In genomic region chr2:69933839-69934613, GRCh38 we compare ENCODE assay signal across 9 cellular contexts. TPM values are rescaled to one million over a fixed set of nuclear protein-coding genes. Genes with fewer than 3 reads are reported as not detected.
A peak's percentile ranks its signal among the peaks of the same experiment; 100 is the strongest.
DNase-seq lines count a peak whose midpoint lies in the region; ATAC-seq, FAIRE-seq and TF ChIP-seq lines count a peak whose summit lies in the region.
"Had no signal": no experiment of that assay in that cellular context is flagged by ENCODE, and none has a peak within 500 bp of the region (broad histone marks: within the 10 kb centered on the region; RNA-seq: fewer than 3 reads in every experiment).

No MANE protein-coding gene starts in this region.

- H3K23ac ChIP-seq in mesenchymal stem cell (ENCODE audit: low read length in 2 of 2): no peak overlapping the region

- H3K27ac Mint-ChIP-seq in brain: peak overlapping the region; percentile 4 to 92 (median 51)

- peaks cover 62% of the 10 kb centered on the region for H3K36me3 Mint-ChIP-seq in brain

- no peak overlapping the region for H2BK120ac ChIP-seq in mesenchymal stem cell (ENCODE audit: low read depth, low read length)

- H3K27me3 ChIP-seq in mesenchymal stem cell (ENCODE audit: control insufficient read depth in 1 of 2, insufficient read depth in 1 of 2, low read length in 2 of 2): no peaks in the 10 kb centered on the region

- no peak for TF ChIP-seq CTCF in brain (conservative IDR thresholded peaks at IDR 0.05)

- peak overlapping the region in 1 of 2 experiments; percentile 52 for H2BK12ac ChIP-seq in mesenchymal stem cell (ENCODE audit: low read length in 2 of 2)

- H3K36me3 ChIP-seq in mesenchymal stem cell (ENCODE audit: control insufficient read depth in 1 of 2, insufficient read depth in 2 of 2, low read depth in 1 of 2, low read length in 2 of 2): peaks cover 22 to 47% of the 10 kb centered on the region in 2 experiments

- H2AFZ ChIP-seq in mesenchymal stem cell (ENCODE audit: low read depth, low read length): no peak overlapping the region

- H4K8ac ChIP-seq in mesenchymal stem cell (ENCODE audit: low read length): no peak overlapping the region

- H3K4me2 ChIP-seq in mesenchymal stem cell (ENCODE audit: low read length, poor library complexity, severe bottlenecking): no peak overlapping the region

- peak overlapping the region; percentile 14 for H3K27ac ChIP-seq in mesenchymal stem cell (ENCODE audit: low read length, poor library complexity, severe bottlenecking)

- no peak overlapping the region for H2AK5ac ChIP-seq in mesenchymal stem cell (ENCODE audit: low read length, severe bottlenecking)

- H3K9me3 Mint-ChIP-seq in brain: no peaks in the 10 kb centered on the region

- no peak overlapping the region for H3K14ac ChIP-seq in mesenchymal stem cell (ENCODE audit: low read length in 2 of 2)

- no peak overlapping the region for H2BK5ac ChIP-seq in mesenchymal stem cell (ENCODE audit: low read depth, low read length, poor library complexity, severe bottlenecking)

- no peaks in the 10 kb centered on the region for H3K9me3 ChIP-seq in mesenchymal stem cell (ENCODE audit: control insufficient read depth, low read length)

- peak overlapping the region; percentile 78 for H3K9ac ChIP-seq in mesenchymal stem cell (ENCODE audit: low read length)

- H2BK15ac ChIP-seq in mesenchymal stem cell (ENCODE audit: low read depth, poor library complexity, severe bottlenecking): no peak overlapping the region

- no peak for ATAC-seq in HG03159 (IDR thresholded peaks at IDR 0.05; ENCODE audit: unreplicated experiment)

- no peak for FAIRE-seq in HTR-8/SVneo (lab: Jason Lieb, UNC)
- FAIRE-seq: TTC549 had no signal

- peaks cover 18% of the 10 kb centered on the region for H3K4me1 Mint-ChIP-seq in brain

- peak; percentile 35 for DNase-seq in Ammon's horn (ENCODE audit: low spot score)
- peak; percentile 52 to 57 for DNase-seq in Kasumi-1 (lab: John Stamatoyannopoulos, UW)
- peak; percentile 95 for DNase-seq in mesenchymal stem cell
- no peak for DNase-seq in DMS 273 (lab: John Stamatoyannopoulos, UW; ENCODE audit: unreplicated experiment)
- no peak for DNase-seq in HTR-8/SVneo (ENCODE audit: insufficient read length, low spot score)
- DNase-seq in GM19238 (ENCODE audit: insufficient read length, low spot score): no peak

- WGBS in mesenchymal stem cell: 30% methylated on average over 4 of the region's 4 CpGs

- H3K27me3 Mint-ChIP-seq in brain: peaks cover 5% of the 10 kb centered on the region

- peaks cover 1% of the 10 kb centered on the region for H3K4me1 ChIP-seq in mesenchymal stem cell (ENCODE audit: control insufficient read depth, insufficient read depth, low read depth, low read length)

- H3K18ac ChIP-seq in mesenchymal stem cell (ENCODE audit: low read depth in 1 of 2, low read length in 2 of 2): peak overlapping the region in 1 of 2 experiments; percentile 29

- H3K4me3 Mint-ChIP-seq in brain: peak overlapping the region in 1 of 5 experiments; percentile 9

- H3K4me3 ChIP-seq in mesenchymal stem cell (ENCODE audit: insufficient read depth in 1 of 2, low read depth in 1 of 2, low read length in 2 of 2): peak overlapping the region in 1 of 2 experiments; percentile 25

- peak overlapping the region in 1 of 2 experiments; percentile 30 for H3K4ac ChIP-seq in mesenchymal stem cell (ENCODE audit: low read depth in 1 of 2, low read length in 2 of 2)

- H4K91ac ChIP-seq in mesenchymal stem cell (ENCODE audit: low read length): no peak overlapping the region

- peaks cover 4% of the 10 kb centered on the region for H3K79me1 ChIP-seq in mesenchymal stem cell (replicated peaks; ENCODE audit: low read length, poor library complexity, severe bottlenecking)

RNA-seq across cellular contexts. Expression of gene MXD1, which starts 19.1 kb away (rescaled TPM):
- polyA plus RNA-seq in brain (ENCODE audit: insufficient read depth, low read depth, low replicate concordance): 4.7 TPM
- 10.3 TPM for polyA plus RNA-seq in mesenchymal stem cell (2013, experiment 1 of 2)
- 10.3 TPM for polyA plus RNA-seq in mesenchymal stem cell (2013, experiment 2 of 2)

RNA-seq across cellular contexts. Expression of gene ASPRV1, which starts 27.4 kb away (rescaled TPM):
- 4.1 TPM for polyA plus RNA-seq in brain (ENCODE audit: insufficient read depth, low read depth, low replicate concordance)
- 0.08 TPM for polyA plus RNA-seq in mesenchymal stem cell (2013, experiment 1 of 2)
- polyA plus RNA-seq in mesenchymal stem cell (2013, experiment 2 of 2): 0.15 TPM

RNA-seq across cellular contexts. Expression of gene SNRNP27, which starts 40.3 kb away (rescaled TPM):
- polyA plus RNA-seq in brain (ENCODE audit: insufficient read depth, low read depth, low replicate concordance): 55.3 TPM
- polyA plus RNA-seq in mesenchymal stem cell (2013, experiment 1 of 2): 91.2 TPM
- 89.1 TPM for polyA plus RNA-seq in mesenchymal stem cell (2013, experiment 2 of 2)

Comparison
In these comparisons a context has a peak if more than half of its experiments do, and no peak if none do; other contexts are left out.
1. DNase-seq: peak in Ammon's horn (single experiment), Kasumi-1 (2 of 2) and mesenchymal stem cell (single experiment); none in DMS 273 (single experiment), HTR-8/SVneo (single experiment) and GM19238 (single experiment).